ENCODE assay signal across 8 cellular contexts in genomic region chr7:100544949-100545635, GRCh38. TPM values are rescaled to one million over a fixed set of nuclear protein-coding genes. Genes with fewer than 3 reads are reported as not detected.
DNase-seq lines count a peak whose midpoint lies in the region; ATAC-seq lines count a peak whose summit lies in the region.

No MANE protein-coding gene starts in this region.

- 0 out of 2 replicates have a peak overlapping the region, but pooled peaks have one; percentile 10 for H3K9ac ChIP-seq in BLaER1

- H3K27ac Mint-ChIP-seq in activated CD4-positive, alpha-beta memory T cell treated with anti-CD3 and anti-CD28 coated beads for 36 hours = peak overlapping the region; percentile 98
- peak overlapping the region; percentile 92 for H3K27ac Mint-ChIP-seq in stimulated activated naive B cell treated with anti-CD40 and anti-IgM and Interleukin-4, amounts not matched to agents 10 μg/mL and 1 μg/mL and 100 μg/mL, for 72 hours

- intact Hi-C loops in activated CD4-positive, alpha-beta memory T cell treated with anti-CD3 and anti-CD28 coated beads for 36 hours (cut with micrococcal nuclease) = loop anchor here (1.0 kb wide), 4 partner anchors 14 to 149 kb away; partner anchors contain the start of genes MEPCE and TSC22D4
- intact Hi-C loops in left cardiac atrium (cut with DNase I) (loop anchor here in 1 of 2 donors (5.0 kb wide), 1 partner anchor 68 kb away; the partner anchor contains the start of gene TSC22D4), posterior vena cava (cut with DNase I) (no loop called here)

- peak overlapping the region; percentile 72 for H3K4me3 Mint-ChIP-seq in activated CD4-positive, alpha-beta memory T cell treated with anti-CD3 and anti-CD28 coated beads for 36 hours
- H3K4me3 Mint-ChIP-seq in stimulated activated naive B cell treated with anti-CD40 and anti-IgM and Interleukin-4, amounts not matched to agents 10 μg/mL and 1 μg/mL and 100 μg/mL, for 72 hours = peak overlapping the region; percentile 74 to 82

- H3K9me3 ChIP-seq in BLaER1 = no peaks in the 10 kb centered on the region

- H3K27me3 ChIP-seq in BLaER1 = no peaks in the 10 kb centered on the region; the same call in 1 of the 2 replicates

- DNase-seq in HCEC 1CT (peak; percentile 32), left cardiac atrium (no peak), posterior vena cava (ENCODE audit: low spot score) (no peak), OCI-M2 (lab: John Stamatoyannopoulos, UW; ENCODE audit: unreplicated experiment) (no peak), anterior cingulate cortex (lab: John Stamatoyannopoulos, UW) (no peak)
- no peak for DNase-seq in activated CD4-positive, alpha-beta memory T cell treated with anti-CD3 and anti-CD28 coated beads for 36 hours
- no peak for DNase-seq in stimulated activated naive B cell treated with anti-CD40 and anti-IgM and Interleukin-4, amounts not matched to agents 10 μg/mL and 1 μg/mL and 100 μg/mL, for 72 hours

- peaks cover 10% of the 10 kb centered on the region; the same call in 1 of the 2 replicates for H3K36me3 ChIP-seq in BLaER1

- H3K4me1 Mint-ChIP-seq in activated CD4-positive, alpha-beta memory T cell treated with anti-CD3 and anti-CD28 coated beads for 36 hours (ENCODE audit: low read depth) = peaks cover 93% of the 10 kb centered on the region
- peaks cover 61 to 92% of the 10 kb centered on the region in 2 donors for H3K4me1 Mint-ChIP-seq in stimulated activated naive B cell treated with anti-CD40 and anti-IgM and Interleukin-4, amounts not matched to agents 10 μg/mL and 1 μg/mL and 100 μg/mL, for 72 hours

- peaks cover 22% of the 10 kb centered on the region for H3K36me3 Mint-ChIP-seq in activated CD4-positive, alpha-beta memory T cell treated with anti-CD3 and anti-CD28 coated beads for 36 hours
- H3K36me3 Mint-ChIP-seq in stimulated activated naive B cell treated with anti-CD40 and anti-IgM and Interleukin-4, amounts not matched to agents 10 μg/mL and 1 μg/mL and 100 μg/mL, for 72 hours = peaks cover 17 to 29% of the 10 kb centered on the region in 2 donors

- peaks cover 3% of the 10 kb centered on the region; the same call in 1 of the 2 replicates for H4K20me1 ChIP-seq in BLaER1

- no peak overlapping the region for H3K4me3 ChIP-seq in BLaER1

- no peaks in the 10 kb centered on the region for H3K27me3 Mint-ChIP-seq in activated CD4-positive, alpha-beta memory T cell treated with anti-CD3 and anti-CD28 coated beads for 36 hours
- H3K27me3 Mint-ChIP-seq in stimulated activated naive B cell treated with anti-CD40 and anti-IgM and Interleukin-4, amounts not matched to agents 10 μg/mL and 1 μg/mL and 100 μg/mL, for 72 hours = no peaks in the 10 kb centered on the region

- H3K27ac ChIP-seq in BLaER1 = peak overlapping the region; percentile 57; the same call in 1 of the 2 replicates

- peak overlapping the region; percentile 83 for H3K4me2 ChIP-seq in BLaER1

- H3K4me1 ChIP-seq in BLaER1 = peaks cover 60% of the 10 kb centered on the region

- CTCF ChIA-PET in activated CD4-positive, alpha-beta memory T cell treated with anti-CD3 and anti-CD28 coated beads for 36 hours (lab: Charles Lee) = interaction anchor here (1.0 to 11.7 kb wide), 7 partner anchors 12 to 161 kb away, joined by 3 to 132 read pairs (median 6); partner anchors contain the start of gene POP7

- POLR2A ChIA-PET in activated CD4-positive, alpha-beta memory T cell treated with anti-CD3 and anti-CD28 coated beads for 36 hours (lab: Charles Lee) = interaction anchor here (0.7 to 1.8 kb wide), 8 partner anchors 14 to 148 kb away, joined by 3 to 8 read pairs (median 5); partner anchors contain the start of genes FBXO24, LRCH4, MEPCE and ZCWPW1

- peak; percentile 36 to 59 for ATAC-seq in left cardiac atrium
- ATAC-seq in stimulated activated naive B cell treated with anti-CD40 and anti-IgM and Interleukin-4, amounts not matched to agents 10 μg/mL and 1 μg/mL and 100 μg/mL, for 72 hours (replicated peaks) = peak; percentile 68 to 69

- H3K9me3 Mint-ChIP-seq in activated CD4-positive, alpha-beta memory T cell treated with anti-CD3 and anti-CD28 coated beads for 36 hours = no peaks in the 10 kb centered on the region
- no peaks in the 10 kb centered on the region for H3K9me3 Mint-ChIP-seq in stimulated activated naive B cell treated with anti-CD40 and anti-IgM and Interleukin-4, amounts not matched to agents 10 μg/mL and 1 μg/mL and 100 μg/mL, for 72 hours

RNA-seq across cellular contexts. Expression of gene AGFG2, which starts 6.1 kb away (rescaled TPM):
- 10 to 100 TPM; 60.9 to 62.5 TPM for total RNA-seq in activated CD4-positive, alpha-beta memory T cell treated with anti-CD3 and anti-CD28 coated beads for 36 hours
- 10 to 100 TPM; 21.0 to 24.3 TPM for total RNA-seq in left cardiac atrium
- 10 to 100 TPM; 18.8 to 20.4 TPM for total RNA-seq in posterior vena cava

RNA-seq across cellular contexts. Expression of gene SAP25, which starts 28.6 kb away (rescaled TPM):
- total RNA-seq in activated CD4-positive, alpha-beta memory T cell treated with anti-CD3 and anti-CD28 coated beads for 36 hours = 10 to 100 TPM in 1 of 2 experiments, 1 to 10 TPM in 1; 9.9 to 11.4 TPM
- total RNA-seq in left cardiac atrium (1 to 10 TPM in 1 of 2 donors, under 1 TPM in 1; 0.58 to 1.5 TPM), posterior vena cava (1 to 10 TPM; 2.8 to 5.0 TPM)

RNA-seq across cellular contexts. Expression of gene LRCH4, which starts 40.8 kb away (rescaled TPM):
- total RNA-seq in activated CD4-positive, alpha-beta memory T cell treated with anti-CD3 and anti-CD28 coated beads for 36 hours = 10 to 100 TPM; 93.4 to 97.7 TPM
- 10 to 100 TPM; 28.2 to 32.6 TPM for total RNA-seq in left cardiac atrium
- 10 to 100 TPM; 28.5 to 30.7 TPM for total RNA-seq in posterior vena cava

RNA-seq across cellular contexts. Expression of gene FBXO24, which starts 41.0 kb away (rescaled TPM):
- total RNA-seq in activated CD4-positive, alpha-beta memory T cell treated with anti-CD3 and anti-CD28 coated beads for 36 hours = 1 to 10 TPM; 2.2 to 2.6 TPM
- total RNA-seq in left cardiac atrium (under 1 TPM; 0.31 to 0.62 TPM), posterior vena cava (under 1 TPM; 0.14 to 0.51 TPM)

RNA-seq across cellular contexts. Expression of gene PCOLCE, which starts 57.1 kb away (rescaled TPM):
- 10 to 100 TPM in 1 of 2 experiments, 1 to 10 TPM in 1; 9.2 to 11.0 TPM for total RNA-seq in activated CD4-positive, alpha-beta memory T cell treated with anti-CD3 and anti-CD28 coated beads for 36 hours
- total RNA-seq in left cardiac atrium = 10 to 100 TPM; 51.8 to 96.5 TPM
- total RNA-seq in posterior vena cava = 100 to 1,000 TPM in 1 of 2 donors, 10 to 100 TPM in 1; 79.5 to 230 TPM
